ENCODE assay signal across 8 cellular contexts in the genomic region with DNA sequence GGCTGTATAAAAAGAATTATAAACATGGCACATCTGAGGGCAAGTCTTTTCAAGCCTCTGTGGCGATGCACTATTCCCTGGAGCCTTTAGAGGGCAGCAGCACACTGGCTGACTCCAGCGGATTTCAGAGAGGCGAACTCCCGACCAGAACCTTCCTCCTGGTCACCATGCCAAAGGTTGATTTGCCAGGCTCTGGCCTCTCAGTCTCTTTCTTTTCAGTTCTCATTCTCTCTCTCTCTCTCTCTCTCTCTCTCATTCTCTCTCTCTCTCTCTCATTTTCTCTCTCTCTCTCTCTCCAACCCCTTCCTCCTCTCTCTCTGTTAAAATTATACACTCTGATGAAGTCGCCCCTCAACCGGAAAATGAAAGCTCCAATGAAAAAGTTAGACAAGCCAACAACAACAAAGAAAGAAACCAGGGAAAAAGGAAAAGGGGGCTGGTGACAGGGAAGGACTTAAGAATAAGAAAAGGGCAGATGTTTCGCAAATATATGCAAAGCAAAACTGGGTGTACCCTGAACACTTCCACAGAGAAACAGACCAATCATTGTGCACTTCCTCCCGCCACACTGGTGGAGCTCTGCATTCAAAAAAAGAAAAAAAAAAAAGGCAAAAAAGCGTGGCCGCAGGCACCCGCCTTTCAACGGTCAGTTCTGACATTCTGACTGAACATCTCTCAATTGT.
DNase-seq lines count a peak whose midpoint lies in the region; ATAC-seq, FAIRE-seq and TF ChIP-seq lines count a peak whose summit lies in the region.

No MANE protein-coding gene starts in this region.

- CTCF ChIA-PET in Calu3 (lab: Charles Lee), result interaction anchor here (0.7 to 3.0 kb wide), 7 partner anchors 17 to 1656 kb away, joined by 3 to 27 read pairs (median 7); no protein-coding TSS in a partner anchor

- no peaks in the 10 kb centered on the region for H3K27me3 ChIP-seq in neural progenitor cell

- DNase-seq in Calu3 (peak; percentile 75), HTR-8/SVneo (ENCODE audit: insufficient read length, low spot score) (peak; percentile 54), RKO (ENCODE audit: low spot score) (peak; percentile 79), fibroblast of the conjunctiva (ENCODE audit: low read depth) (peak; percentile 91), neural progenitor cell (ENCODE audit: low spot score) (peak; percentile 80)
- peak; percentile 45 for DNase-seq in activated T-helper 2 cell treated with anti-CD3 and anti-CD28 coated beads, Interferon-gamma antibody, Interleukin-2, Interleukin-4, amounts not matched to agents 10 μg/mL and 5 μg/mL and 100 μg/mL, durations not matched to agents 14 hours and 24 hours and 36 hours (ENCODE audit: low spot score)
- peak; percentile 64 to 72 for DNase-seq in stimulated activated naive CD8-positive, alpha-beta T cell treated with anti-CD3 and anti-CD28 coated beads, Interleukin-15, amount 100 ng/mL, for 72 hours

- peaks cover 3% of the 10 kb centered on the region for H3K4me1 ChIP-seq in neural progenitor cell

- H2AFZ ChIP-seq in neural progenitor cell (replicated peaks), result peak overlapping the region; percentile 70

- no peaks in the 10 kb centered on the region for H3K36me3 Mint-ChIP-seq in Calu3 (ENCODE audit: insufficient read depth, unreplicated experiment)
- no peaks in the 10 kb centered on the region for H3K36me3 Mint-ChIP-seq in activated T-helper 2 cell treated with anti-CD3 and anti-CD28 coated beads, Interferon-gamma antibody, Interleukin-2, Interleukin-4, amounts not matched to agents 10 μg/mL and 5 μg/mL and 100 μg/mL, durations not matched to agents 14 hours and 24 hours and 36 hours (ENCODE audit: low read depth)
- peaks cover 9% of the 10 kb centered on the region for H3K36me3 Mint-ChIP-seq in neural progenitor cell

- no peak for FAIRE-seq in HTR-8/SVneo (lab: Jason Lieb, UNC)

- TF ChIP-seq CTCF in Calu3 (IDR thresholded peaks at IDR 0.05; ENCODE audit: unreplicated experiment), result peak; percentile 55
- peak; percentile 93 for TF ChIP-seq CTCF in neural progenitor cell (IDR thresholded peaks at IDR 0.05)

- no peaks in the 10 kb centered on the region for H3K9me3 ChIP-seq in neural progenitor cell (ENCODE audit: low read depth)

- no peaks in the 10 kb centered on the region for H4K20me1 ChIP-seq in neural progenitor cell (ENCODE audit: low read depth)

- peak; percentile 74 for ATAC-seq in GM19467 (IDR thresholded peaks at IDR 0.05; ENCODE audit: unreplicated experiment)
- peak; percentile 92 for ATAC-seq in stimulated activated naive CD8-positive, alpha-beta T cell treated with anti-CD3 and anti-CD28 coated beads, Interleukin-15, amount 100 ng/mL, for 72 hours

- no peaks in the 10 kb centered on the region for H3F3A ChIP-seq in neural progenitor cell (ENCODE audit: low read depth)

- intact Hi-C loops in Calu3 (cut with micrococcal nuclease; ENCODE audit: unreplicated experiment), result loop anchor here (1.0 to 5.0 kb wide), 2 partner anchors 34 to 708 kb away; no protein-coding TSS in a partner anchor
- intact Hi-C loops in activated T-helper 2 cell treated with anti-CD3 and anti-CD28 coated beads, Interferon-gamma antibody, Interleukin-2, Interleukin-4, amounts not matched to agents 10 μg/mL and 5 μg/mL and 100 μg/mL, durations not matched to agents 14 hours and 24 hours and 36 hours (cut with micrococcal nuclease), result loop anchor here (1.0 kb wide), 1 partner anchor 34 kb away; no protein-coding TSS in a partner anchor

- no TSS peak for BruUV-seq in Calu3 (replicated peaks; lab: Mats Ljungman, UMichigan)

- no peak overlapping the region for H3K27ac ChIP-seq in neural progenitor cell

- H3K4me3 Mint-ChIP-seq in Calu3 (ENCODE audit: low read depth, unreplicated experiment), result peak overlapping the region; percentile 16
- peak overlapping the region; percentile 67 for H3K4me3 Mint-ChIP-seq in activated T-helper 2 cell treated with anti-CD3 and anti-CD28 coated beads, Interferon-gamma antibody, Interleukin-2, Interleukin-4, amounts not matched to agents 10 μg/mL and 5 μg/mL and 100 μg/mL, durations not matched to agents 14 hours and 24 hours and 36 hours (ENCODE audit: low read depth)
- H3K4me3 Mint-ChIP-seq in neural progenitor cell, result no peak overlapping the region
- H3K4me3 Mint-ChIP-seq in stimulated activated naive CD8-positive, alpha-beta T cell treated with anti-CD3 and anti-CD28 coated beads, Interleukin-15, amount 100 ng/mL, for 72 hours, result peak overlapping the region in 1 of 2 donors; percentile 59

- peak overlapping the region; percentile 57 for H3K27ac Mint-ChIP-seq in Calu3 (ENCODE audit: unreplicated experiment)
- H3K27ac Mint-ChIP-seq in activated T-helper 2 cell treated with anti-CD3 and anti-CD28 coated beads, Interferon-gamma antibody, Interleukin-2, Interleukin-4, amounts not matched to agents 10 μg/mL and 5 μg/mL and 100 μg/mL, durations not matched to agents 14 hours and 24 hours and 36 hours, result peak overlapping the region; percentile 55
- H3K27ac Mint-ChIP-seq in neural progenitor cell, result peak overlapping the region; percentile 32
- peak overlapping the region in 1 of 2 donors; percentile 0 for H3K27ac Mint-ChIP-seq in stimulated activated naive CD8-positive, alpha-beta T cell treated with anti-CD3 and anti-CD28 coated beads, Interleukin-15, amount 100 ng/mL, for 72 hours

- H3K36me3 ChIP-seq in neural progenitor cell, result no peaks in the 10 kb centered on the region

- H3K9me3 Mint-ChIP-seq in Calu3 (ENCODE audit: low read depth, unreplicated experiment) (no peaks in the 10 kb centered on the region), neural progenitor cell (no peaks in the 10 kb centered on the region)
- no peaks in the 10 kb centered on the region for H3K9me3 Mint-ChIP-seq in activated T-helper 2 cell treated with anti-CD3 and anti-CD28 coated beads, Interferon-gamma antibody, Interleukin-2, Interleukin-4, amounts not matched to agents 10 μg/mL and 5 μg/mL and 100 μg/mL, durations not matched to agents 14 hours and 24 hours and 36 hours
- H3K9me3 Mint-ChIP-seq in stimulated activated naive CD8-positive, alpha-beta T cell treated with anti-CD3 and anti-CD28 coated beads, Interleukin-15, amount 100 ng/mL, for 72 hours, result no peaks in the 10 kb centered on the region

- H3K27me3 Mint-ChIP-seq in Calu3 (ENCODE audit: unreplicated experiment) (no peaks in the 10 kb centered on the region), neural progenitor cell (ENCODE audit: insufficient read depth, low read depth) (peaks cover 2% of the 10 kb centered on the region)
- no peaks in the 10 kb centered on the region for H3K27me3 Mint-ChIP-seq in activated T-helper 2 cell treated with anti-CD3 and anti-CD28 coated beads, Interferon-gamma antibody, Interleukin-2, Interleukin-4, amounts not matched to agents 10 μg/mL and 5 μg/mL and 100 μg/mL, durations not matched to agents 14 hours and 24 hours and 36 hours (ENCODE audit: low read depth)
- H3K27me3 Mint-ChIP-seq in stimulated activated naive CD8-positive, alpha-beta T cell treated with anti-CD3 and anti-CD28 coated beads, Interleukin-15, amount 100 ng/mL, for 72 hours, result no peaks in the 10 kb centered on the region

- H3K4me1 Mint-ChIP-seq in Calu3 (ENCODE audit: low read depth, unreplicated experiment) (no peaks in the 10 kb centered on the region), neural progenitor cell (peaks cover 7% of the 10 kb centered on the region)
- peaks cover 7% of the 10 kb centered on the region for H3K4me1 Mint-ChIP-seq in activated T-helper 2 cell treated with anti-CD3 and anti-CD28 coated beads, Interferon-gamma antibody, Interleukin-2, Interleukin-4, amounts not matched to agents 10 μg/mL and 5 μg/mL and 100 μg/mL, durations not matched to agents 14 hours and 24 hours and 36 hours (ENCODE audit: low read depth)
- H3K4me1 Mint-ChIP-seq in stimulated activated naive CD8-positive, alpha-beta T cell treated with anti-CD3 and anti-CD28 coated beads, Interleukin-15, amount 100 ng/mL, for 72 hours, result peaks cover 9% of the 10 kb centered on the region

- H3K79me2 ChIP-seq in neural progenitor cell (ENCODE audit: low read depth), result no peaks in the 10 kb centered on the region

- no peak overlapping the region for H3K4me3 ChIP-seq in neural progenitor cell

- H3K9ac ChIP-seq in neural progenitor cell, result no peak overlapping the region

- no peak overlapping the region for H3K4me2 ChIP-seq in neural progenitor cell
